1 cellular context compared by ENCODE assay signal in genomic region chr6:28224131-28225055, GRCh38.
TF ChIP-seq lines count a peak whose summit lies in the region.

No MANE protein-coding gene starts in this region.

TF ChIP-seq in IMR-90, 13 proteins besides CTCF, POLR2A, EP300 and RAD21 (continued from another document):
- TF ChIP-seq USF2 (IDR thresholded peaks at IDR 0.05; ENCODE audit: low read depth, low read length): no peak
- TF ChIP-seq NFE2L2 (IDR thresholded peaks at IDR 0.05; ENCODE audit: low read depth, low read length): no peak
- TF ChIP-seq MXI1 (IDR thresholded peaks at IDR 0.05; ENCODE audit: borderline replicate concordance, low read depth, low read length): no peak
TF ChIP-seq in IMR-90: peak in this region for 0.
